21 cellular contexts compared by ENCODE assay signal in genomic region chr11:134438533-134438932, GRCh38. TPM values are rescaled to one million over a fixed set of nuclear protein-coding genes. Genes with fewer than 3 reads are reported as not detected.
DNase-seq lines count a peak whose midpoint lies in the region; ATAC-seq and TF ChIP-seq lines count a peak whose summit lies in the region.
"Had no signal": no experiment of that assay in that cellular context is flagged by ENCODE, and none has a peak within 500 bp of the region (broad histone marks: within the 10 kb centered on the region; RNA-seq: fewer than 3 reads in every experiment).

No MANE protein-coding gene starts in this region.

- intact Hi-C loops in sigmoid colon (cut with DNase I) = no loop called here

- peaks cover 0 to 10% (median 4%) of the 10 kb centered on the region in 3 donors for H3K27me3 ChIP-seq in sigmoid colon

- H3K4me3 Mint-ChIP-seq in brain = no peak overlapping the region
- H3K4me3 Mint-ChIP-seq: CD4-positive, CD25-positive, alpha-beta regulatory T cell had no signal

- H3K4me3 ChIP-seq in sigmoid colon = no peak overlapping the region
- H3K4me3 ChIP-seq: A549 had no signal

- no peaks in the 10 kb centered on the region for H3K36me3 Mint-ChIP-seq in brain
- H3K36me3 Mint-ChIP-seq: CD4-positive, CD25-positive, alpha-beta regulatory T cell had no signal

- peaks cover 10% of the 10 kb centered on the region for H3K27me3 Mint-ChIP-seq in brain

- H3K27ac Mint-ChIP-seq in brain = peak overlapping the region in 3 of 5 experiments; percentile 52 to 93 (median 59)
- H3K27ac Mint-ChIP-seq: CD4-positive, CD25-positive, alpha-beta regulatory T cell had no signal

- H3K36me3 ChIP-seq in sigmoid colon = no peaks in the 10 kb centered on the region

- no peak for TF ChIP-seq CTCF in brain (conservative IDR thresholded peaks at IDR 0.05)
- TF ChIP-seq CTCF in sigmoid colon (IDR thresholded peaks at IDR 0.05) = no peak
- no peak for TF ChIP-seq CTCF in RWPE1 (conservative IDR thresholded peaks at IDR 0.05; ENCODE audit: low read depth)

- CTCF ChIA-PET in RWPE1 (lab: Yijun Ruan, JAX) = no interaction called here

- peaks cover 48% of the 10 kb centered on the region for H3K4me1 Mint-ChIP-seq in brain
- H3K4me1 Mint-ChIP-seq: CD4-positive, CD25-positive, alpha-beta regulatory T cell had no signal

- ATAC-seq in HG03378 (IDR thresholded peaks at IDR 0.05; ENCODE audit: unreplicated experiment) = no peak
- ATAC-seq: A549 had no signal

- H3K9me3 ChIP-seq in sigmoid colon = no peaks in the 10 kb centered on the region
- H3K9me3 ChIP-seq: A549, Caco-2 had no signal

- no peak overlapping the region for H3K27ac ChIP-seq in sigmoid colon
- no peak overlapping the region for H3K27ac ChIP-seq in RWPE1
- H3K27ac ChIP-seq: A549 had no signal

- WGBS in sigmoid colon, 2 donors = 33 to 64% methylated on average over 11 of the region's 11 CpGs

- TF ChIP-seq POLR2A in sigmoid colon (IDR thresholded peaks at IDR 0.05) = no peak

- DNase-seq in left kidney (ENCODE audit: low read depth, low spot score) (peak; percentile 37), midbrain (lab: John Stamatoyannopoulos, UW) (peak; percentile 18), sigmoid colon (peak; percentile 40), RWPE1 (ENCODE audit: low spot score) (no peak), COR-L47 (lab: John Stamatoyannopoulos, UW) (no peak)
- DNase-seq in NK-92 treated with Interleukin-12 subunit alpha and Interleukin-12 subunit beta, amount 100 ng/mL, for 24 hours (lab: John Stamatoyannopoulos, UW) = no peak
- DNase-seq: Caco-2; CD4-positive, CD25-positive, alpha-beta regulatory T cell; DMS 273 treated with DMSO at 0.1 percent for 48 hours; DMS79 treated with DMSO at 0.1 percent for 48 hours; Karpas-422; NCI-H1417 treated with DMSO at 0.1 percent for 48 hours; NCI-H187; NCI-H526; SHP77 had no signal

- H3K4me1 ChIP-seq in sigmoid colon = no peaks in the 10 kb centered on the region
- H3K4me1 ChIP-seq: A549, Caco-2 had no signal

- no peak for TF ChIP-seq EP300 in sigmoid colon (IDR thresholded peaks at IDR 0.05)

- H3K9me3 Mint-ChIP-seq in brain = no peaks in the 10 kb centered on the region

- POLR2A ChIA-PET in RWPE1 (lab: Yijun Ruan, JAX; ENCODE audit: low non-redundant PET) = no interaction called here

RNA-seq across cellular contexts. Expression of gene B3GAT1, which starts 26.5 kb away (rescaled TPM):
- polyA plus RNA-seq in brain (ENCODE audit: insufficient read depth, low read depth, low replicate concordance) = 110 TPM
- under 1 TPM in 3 of 4 donors, not detected in 1; 0.16 to 0.28 (median 0.27) TPM for total RNA-seq in sigmoid colon
- polyA plus RNA-seq in sigmoid colon = under 1 TPM in 1 of 3 donors, not detected in 2; 0.63 TPM
- total RNA-seq: M059J, RPMI7951 had no signal
- polyA plus RNA-seq: A549; BJ; CD4-positive, CD25-positive, alpha-beta regulatory T cell had no signal

Comparison
In these comparisons a context has a peak if more than half of its experiments do, and no peak if none do; other contexts are left out.
1. DNase-seq: peak in left kidney (single experiment), midbrain (single experiment) and sigmoid colon (single experiment); none in RWPE1 (single experiment), COR-L47 (single experiment) and NK-92 treated with Interleukin-12 subunit alpha and Interleukin-12 subunit beta, amount 100 ng/mL, for 24 hours (single experiment).
2. RNA of gene B3GAT1, which starts 26.5 kb away (polyA plus RNA-seq): 110 TPM in brain (single experiment); 0.63 TPM in sigmoid colon; every median in the first group is over 10 times any median in the second.